ENCODE assay signal across 1 cellular context in genomic region chr11:109075976-109076375, GRCh38.
TF ChIP-seq lines count a peak whose summit lies in the region.

No MANE protein-coding gene starts in this region.

TF ChIP-seq in H1, 55 proteins besides CTCF, POLR2A, EP300 and RAD21:
- no peak for TF ChIP-seq TCF12 (IDR thresholded peaks at IDR 0.05; ENCODE audit: low read depth, low read length)
- TF ChIP-seq SP1 (IDR thresholded peaks at IDR 0.05; ENCODE audit: low read depth, low read length): no peak
- TF ChIP-seq SAP30 (IDR thresholded peaks at IDR 0.05; ENCODE audit: insufficient read depth, insufficient replicate concordance, low read length): no peak
